In genomic region chr1:57377731-57378139, GRCh38 we compare ENCODE assay signal across 13 cellular contexts. TPM values are rescaled to one million over a fixed set of nuclear protein-coding genes. Genes with fewer than 3 reads are reported as not detected.
"Had no signal": no experiment of that assay in that cellular context is flagged by ENCODE, and none has a peak within 500 bp of the region (broad histone marks: within the 10 kb centered on the region; RNA-seq: fewer than 3 reads in every experiment).

No MANE protein-coding gene starts in this region.

- H3K4me3 Mint-ChIP-seq: activated naive CD4-positive, alpha-beta T cell treated with anti-CD3 and anti-CD28 coated beads, Interleukin-2, amount 10 ng/mL, durations not matched to agents 7 days and 5 days; T-helper 2 cell treated with Interferon-gamma antibody and Interleukin-4, amounts not matched to agents 5 μg/mL and 100 μg/mL, for 36 hours had no signal

- H3K36me3 Mint-ChIP-seq: activated naive CD4-positive, alpha-beta T cell treated with anti-CD3 and anti-CD28 coated beads, Interleukin-2, amount 10 ng/mL, durations not matched to agents 7 days and 5 days had no signal

- H3K4me3 ChIP-seq: skin epidermis, stomach, thoracic aorta had no signal

- H3K27ac Mint-ChIP-seq: activated naive CD4-positive, alpha-beta T cell treated with anti-CD3 and anti-CD28 coated beads, Interleukin-2, amount 10 ng/mL, durations not matched to agents 7 days and 5 days; activated T-helper 2 cell treated with anti-CD3 and anti-CD28 coated beads, Interferon-gamma antibody, Interleukin-2, Interleukin-4, amounts not matched to agents 10 μg/mL and 5 μg/mL and 100 μg/mL, durations not matched to agents 14 hours and 24 hours and 36 hours; T-helper 2 cell treated with Interferon-gamma antibody and Interleukin-4, amounts not matched to agents 5 μg/mL and 100 μg/mL, for 36 hours had no signal

- H3K36me3 ChIP-seq: stomach, thoracic aorta had no signal

- DNase-seq: activated naive CD4-positive, alpha-beta T cell treated with anti-CD3 and anti-CD28 coated beads, Interleukin-2, amount 10 ng/mL, durations not matched to agents 7 days and 5 days; caudate nucleus; cortex of kidney; effector memory CD4-positive, alpha-beta T cell; hypothalamus; mammary epithelial cell; stomach had no signal

- H3K27ac ChIP-seq: epithelial cell of prostate, skin epidermis, stomach, thoracic aorta had no signal

- H3K9me3 ChIP-seq: stomach, thoracic aorta had no signal

- H3K4me1 Mint-ChIP-seq: activated naive CD4-positive, alpha-beta T cell treated with anti-CD3 and anti-CD28 coated beads, Interleukin-2, amount 10 ng/mL, durations not matched to agents 7 days and 5 days had no signal

- H3K9me3 Mint-ChIP-seq: activated naive CD4-positive, alpha-beta T cell treated with anti-CD3 and anti-CD28 coated beads, Interleukin-2, amount 10 ng/mL, durations not matched to agents 7 days and 5 days; activated T-helper 2 cell treated with anti-CD3 and anti-CD28 coated beads, Interferon-gamma antibody, Interleukin-2, Interleukin-4, amounts not matched to agents 10 μg/mL and 5 μg/mL and 100 μg/mL, durations not matched to agents 14 hours and 24 hours and 36 hours; T-helper 2 cell treated with Interferon-gamma antibody and Interleukin-4, amounts not matched to agents 5 μg/mL and 100 μg/mL, for 36 hours had no signal

- H3K27me3 Mint-ChIP-seq: activated naive CD4-positive, alpha-beta T cell treated with anti-CD3 and anti-CD28 coated beads, Interleukin-2, amount 10 ng/mL, durations not matched to agents 7 days and 5 days had no signal

- H3K4me1 ChIP-seq: stomach had no signal

- ATAC-seq: activated CD4-positive, CD25-positive, alpha-beta regulatory T cell treated with anti-CD3 and anti-CD28 coated beads, Interleukin-2, amount 50 U/mL, for 24 hours had no signal

RNA-seq across cellular contexts. Expression of gene DAB1, which starts 46.1 kb away (rescaled TPM):
- total RNA-seq: activated T-helper 2 cell treated with anti-CD3 and anti-CD28 coated beads, Interferon-gamma antibody, Interleukin-2, Interleukin-4, amounts not matched to agents 10 μg/mL and 5 μg/mL and 100 μg/mL, durations not matched to agents 14 hours and 24 hours and 36 hours; mammary epithelial cell; thoracic aorta had no signal
- polyA plus RNA-seq: mammary epithelial cell had no signal
